26 cellular contexts compared by ENCODE assay signal in genomic region chr17:3750296-3750695, GRCh38. TPM values are rescaled to one million over a fixed set of nuclear protein-coding genes. Genes with fewer than 3 reads are reported as not detected.
A peak's percentile ranks its signal among the peaks of the same experiment; 100 is the strongest.
DNase-seq lines count a peak whose midpoint lies in the region; ATAC-seq and TF ChIP-seq lines count a peak whose summit lies in the region.
"Had no signal": no experiment of that assay in that cellular context is flagged by ENCODE, and none has a peak within 500 bp of the region (broad histone marks: within the 10 kb centered on the region; RNA-seq: fewer than 3 reads in every experiment).

No MANE protein-coding gene starts in this region.

- H3K4me1 Mint-ChIP-seq in activated T-cell treated with anti-CD3 and anti-CD28 coated beads, Interleukin-2, amount 50 U/mL, for 24 hours (ENCODE audit: low read depth): peaks cover 30% of the 10 kb centered on the region
- H3K4me1 Mint-ChIP-seq in activated T-cell treated with anti-CD3 and anti-CD28 coated beads, Interleukin-2, amount 50 U/mL, for 4 hours (ENCODE audit: low read depth): peaks cover 33% of the 10 kb centered on the region
- H3K4me1 Mint-ChIP-seq in effector memory CD8-positive, alpha-beta T cell (ENCODE audit: low read depth in 2 of 2): peaks cover 20 to 25% of the 10 kb centered on the region in 2 donors
- peaks cover 26% of the 10 kb centered on the region for H3K4me1 Mint-ChIP-seq in stimulated activated memory B cell treated with anti-CD40 and anti-IgM and Interleukin-4, amounts not matched to agents 10 μg/mL and 1 μg/mL and 100 μg/mL, for 72 hours

- no peak for TF ChIP-seq CTCF in Loucy (conservative IDR thresholded peaks at IDR 0.05; ENCODE audit: low read length)

- peak overlapping the region; percentile 25 for H3K9ac ChIP-seq in Loucy (ENCODE audit: low read depth, low read length, poor library complexity, severe bottlenecking)

- no peaks in the 10 kb centered on the region for H3K36me3 ChIP-seq in Loucy (ENCODE audit: insufficient read depth, low read length)
- H3K36me3 ChIP-seq: gastrocnemius medialis, left ventricle myocardium inferior, ovary, SJSA1 had no signal

- peak overlapping the region; percentile 57 for H3K4me2 ChIP-seq in Loucy (ENCODE audit: low read depth, low read length, poor library complexity, severe bottlenecking)
- H3K4me2 ChIP-seq: smooth muscle cell had no signal

- no peaks in the 10 kb centered on the region for H3F3A ChIP-seq in Loucy (ENCODE audit: low read depth)

- H3K9me2 ChIP-seq in Loucy (replicated peaks; ENCODE audit: low read depth, low read length): no peaks in the 10 kb centered on the region

- H3K27me3 ChIP-seq in Loucy (ENCODE audit: insufficient read depth, low read length, poor library complexity, severe bottlenecking): no peaks in the 10 kb centered on the region
- H3K27me3 ChIP-seq: ovary had no signal

- H3K36me3 Mint-ChIP-seq in activated T-cell treated with anti-CD3 and anti-CD28 coated beads, Interleukin-2, amount 50 U/mL, for 24 hours (ENCODE audit: low read depth): no peaks in the 10 kb centered on the region
- H3K36me3 Mint-ChIP-seq in activated T-cell treated with anti-CD3 and anti-CD28 coated beads, Interleukin-2, amount 50 U/mL, for 4 hours (ENCODE audit: insufficient read depth): no peaks in the 10 kb centered on the region
- H3K36me3 Mint-ChIP-seq in effector memory CD8-positive, alpha-beta T cell (ENCODE audit: insufficient read depth): peaks cover 14% of the 10 kb centered on the region
- no peaks in the 10 kb centered on the region for H3K36me3 Mint-ChIP-seq in stimulated activated memory B cell treated with anti-CD40 and anti-IgM and Interleukin-4, amounts not matched to agents 10 μg/mL and 1 μg/mL and 100 μg/mL, for 72 hours
- H3K36me3 Mint-ChIP-seq: naive B cell, type B pancreatic cell had no signal

- H2AFZ ChIP-seq in Loucy (ENCODE audit: low read length): no peak overlapping the region

- H3K79me2 ChIP-seq in Loucy (ENCODE audit: insufficient read depth, low read length): no peaks in the 10 kb centered on the region

- no peaks in the 10 kb centered on the region for H3K9me3 ChIP-seq in Loucy (ENCODE audit: insufficient read depth, low read depth, low read length)
- H3K9me3 ChIP-seq: gastrocnemius medialis, left ventricle myocardium inferior, ovary, SJSA1 had no signal

- H3K9me3 Mint-ChIP-seq in activated T-cell treated with anti-CD3 and anti-CD28 coated beads, Interleukin-2, amount 50 U/mL, for 24 hours: no peaks in the 10 kb centered on the region
- no peaks in the 10 kb centered on the region for H3K9me3 Mint-ChIP-seq in activated T-cell treated with anti-CD3 and anti-CD28 coated beads, Interleukin-2, amount 50 U/mL, for 4 hours
- H3K9me3 Mint-ChIP-seq in effector memory CD8-positive, alpha-beta T cell: no peaks in the 10 kb centered on the region
- no peaks in the 10 kb centered on the region for H3K9me3 Mint-ChIP-seq in stimulated activated memory B cell treated with anti-CD40 and anti-IgM and Interleukin-4, amounts not matched to agents 10 μg/mL and 1 μg/mL and 100 μg/mL, for 72 hours
- H3K9me3 Mint-ChIP-seq: naive B cell, type B pancreatic cell had no signal

- ATAC-seq in activated T-cell treated with anti-CD3 and anti-CD28 coated beads, Interleukin-2, amount 50 U/mL, for 4 hours: no peak
- no peak for ATAC-seq in effector memory CD8-positive, alpha-beta T cell (replicated peaks)
- ATAC-seq in stimulated activated memory B cell treated with anti-CD40 and anti-IgM and Interleukin-4, amounts not matched to agents 10 μg/mL and 1 μg/mL and 100 μg/mL, for 72 hours: no peak
- ATAC-seq: gastrocnemius medialis had no signal

- H4K20me1 ChIP-seq in Loucy (ENCODE audit: insufficient read depth, low read length, poor library complexity, severe bottlenecking): no peaks in the 10 kb centered on the region

- no peak for DNase-seq in activated T-cell treated with anti-CD3 and anti-CD28 coated beads, Interleukin-2, amount 50 U/mL, for 24 hours
- DNase-seq in activated T-cell treated with anti-CD3 and anti-CD28 coated beads, Interleukin-2, amount 50 U/mL, for 4 hours: no peak
- no peak for DNase-seq in effector memory CD8-positive, alpha-beta T cell
- DNase-seq in RPMI8226 (no peak), GM03348 (ENCODE audit: low spot score) (no peak), superior temporal gyrus (ENCODE audit: extremely low spot score) (no peak)
- DNase-seq: activated CD4-positive, CD25-positive, alpha-beta regulatory T cell treated with anti-CD3 and anti-CD28 coated beads, Interleukin-2, amount 50 U/mL, for 72 hours; gastrocnemius medialis; HCEC 1CT; hypothalamus; KBM-7; left ventricle myocardium inferior; naive B cell; NCI-H1417 treated with DMSO at 0.1 percent for 48 hours; NCI-H2081; NCI-H226; NCI-H748 treated with DMSO at 0.1 percent for 48 hours; ovary; stimulated activated CD4-positive, alpha-beta T cell treated with anti-CD3 and anti-CD28 coated beads, Interleukin-1b, Interleukin-23, amount 100 ng/mL, for 48 hours had no signal

- H3K4me1 ChIP-seq in Loucy (ENCODE audit: insufficient read depth, low read length, poor library complexity, severe bottlenecking): peaks cover 34% of the 10 kb centered on the region
- H3K4me1 ChIP-seq: gastrocnemius medialis, SJSA1 had no signal

- peak overlapping the region; percentile 51 for H3K27ac Mint-ChIP-seq in activated T-cell treated with anti-CD3 and anti-CD28 coated beads, Interleukin-2, amount 50 U/mL, for 24 hours
- peak overlapping the region; percentile 83 to 87 for H3K27ac Mint-ChIP-seq in effector memory CD8-positive, alpha-beta T cell
- H3K27ac Mint-ChIP-seq in stimulated activated memory B cell treated with anti-CD40 and anti-IgM and Interleukin-4, amounts not matched to agents 10 μg/mL and 1 μg/mL and 100 μg/mL, for 72 hours: peak overlapping the region; percentile 67
- H3K27ac Mint-ChIP-seq: type B pancreatic cell had no signal

- no peaks in the 10 kb centered on the region for H3K27me3 Mint-ChIP-seq in activated T-cell treated with anti-CD3 and anti-CD28 coated beads, Interleukin-2, amount 50 U/mL, for 24 hours
- no peaks in the 10 kb centered on the region for H3K27me3 Mint-ChIP-seq in activated T-cell treated with anti-CD3 and anti-CD28 coated beads, Interleukin-2, amount 50 U/mL, for 4 hours (ENCODE audit: low read depth)
- no peaks in the 10 kb centered on the region for H3K27me3 Mint-ChIP-seq in effector memory CD8-positive, alpha-beta T cell
- no peaks in the 10 kb centered on the region for H3K27me3 Mint-ChIP-seq in stimulated activated memory B cell treated with anti-CD40 and anti-IgM and Interleukin-4, amounts not matched to agents 10 μg/mL and 1 μg/mL and 100 μg/mL, for 72 hours
- H3K27me3 Mint-ChIP-seq: B cell, naive B cell, type B pancreatic cell had no signal

- no peak overlapping the region for H3K4me3 ChIP-seq in Loucy (ENCODE audit: low read length, poor library complexity, severe bottlenecking)
- H3K4me3 ChIP-seq: gastrocnemius medialis, GM12878, left ventricle myocardium inferior, ovary, SJSA1, smooth muscle cell had no signal

- no peak overlapping the region for H3K4me3 Mint-ChIP-seq in activated T-cell treated with anti-CD3 and anti-CD28 coated beads, Interleukin-2, amount 50 U/mL, for 24 hours
- no peak overlapping the region for H3K4me3 Mint-ChIP-seq in activated T-cell treated with anti-CD3 and anti-CD28 coated beads, Interleukin-2, amount 50 U/mL, for 4 hours
- peak overlapping the region; percentile 73 to 84 for H3K4me3 Mint-ChIP-seq in effector memory CD8-positive, alpha-beta T cell
- H3K4me3 Mint-ChIP-seq in stimulated activated memory B cell treated with anti-CD40 and anti-IgM and Interleukin-4, amounts not matched to agents 10 μg/mL and 1 μg/mL and 100 μg/mL, for 72 hours: no peak overlapping the region
- H3K4me3 Mint-ChIP-seq: type B pancreatic cell had no signal

RNA-seq across cellular contexts. Expression of gene HASPIN, which starts 26.6 kb away (rescaled TPM):
- 10 to 100 TPM in 2 of 3 donors, 1 to 10 TPM in 1; 7.3 to 12.2 (median 11.1) TPM for total RNA-seq in activated T-cell treated with anti-CD3 and anti-CD28 coated beads, Interleukin-2, amount 50 U/mL, for 4 hours

RNA-seq across cellular contexts. Expression of gene ITGAE, which starts 50.7 kb away (rescaled TPM):
- total RNA-seq in activated T-cell treated with anti-CD3 and anti-CD28 coated beads, Interleukin-2, amount 50 U/mL, for 4 hours: 10 to 100 TPM; 15.0 to 20.6 (median 18.1) TPM

RNA-seq across cellular contexts. Expression of gene P2RX5, which starts 54.3 kb away (rescaled TPM):
- total RNA-seq in activated T-cell treated with anti-CD3 and anti-CD28 coated beads, Interleukin-2, amount 50 U/mL, for 4 hours: 10 to 100 TPM; 29.5 to 53.5 (median 30.8) TPM
- total RNA-seq: SJSA1, smooth muscle cell had no signal

Comparison
In these comparisons a context has a peak if more than half of its experiments do, and no peak if none do; other contexts are left out.
1. H3K4me3 Mint-ChIP-seq: peak in effector memory CD8-positive, alpha-beta T cell (2 of 2); none in activated T-cell treated with anti-CD3 and anti-CD28 coated beads, Interleukin-2, amount 50 U/mL, for 24 hours (single experiment), activated T-cell treated with anti-CD3 and anti-CD28 coated beads, Interleukin-2, amount 50 U/mL, for 4 hours (single experiment) and stimulated activated memory B cell treated with anti-CD40 and anti-IgM and Interleukin-4, amounts not matched to agents 10 μg/mL and 1 μg/mL and 100 μg/mL, for 72 hours (single experiment).
2. Peak in every context shown above with its lines, with median percentiles within 50 percentile points of each other: H3K27ac Mint-ChIP-seq.